ENCODE assay signal across 8 cellular contexts in genomic region chr3:185175370-185175987, GRCh38. TPM values are rescaled to one million over a fixed set of nuclear protein-coding genes. Genes with fewer than 3 reads are reported as not detected.
A peak's percentile ranks its signal among the peaks of the same experiment; 100 is the strongest.
DNase-seq lines count a peak whose midpoint lies in the region; ATAC-seq and TF ChIP-seq lines count a peak whose summit lies in the region.

No MANE protein-coding gene starts in this region.

- WGBS in thyroid gland, 2 donors = 52 to 59% methylated on average over 15 of the region's 15 CpGs

- H3K27me3 ChIP-seq in HAP-1 (ENCODE audit: low read depth) = 0 out of 2 replicates have a peak, but pooled peaks cover 5% of the 10 kb centered on the region
- no peaks in the 10 kb centered on the region for H3K27me3 ChIP-seq in naive thymus-derived CD4-positive, alpha-beta T cell (ENCODE audit: control insufficient read depth in 2 of 2, insufficient read depth in 2 of 2, low read length in 2 of 2)
- no peaks in the 10 kb centered on the region for H3K27me3 ChIP-seq in thyroid gland
- H3K27me3 ChIP-seq in effector memory CD4-positive, alpha-beta T cell (replicated peaks; ENCODE audit: control insufficient read depth, insufficient read depth, low read length, poor library complexity, severe bottlenecking) = no peaks in the 10 kb centered on the region

- DNase-seq in GF-D8 (lab: John Stamatoyannopoulos, UW) = peak; percentile 80
- peak; percentile 12 to 54 for DNase-seq in HAP-1 (ENCODE audit: low spot score in 2 of 2)
- peak; percentile 89 for DNase-seq in NCI-H510A treated with DMSO at 0.1 percent for 48 hours (lab: John Stamatoyannopoulos, UW)
- DNase-seq in epidermal melanocyte (ENCODE audit: insufficient read length, low spot score) = peak; percentile 63
- DNase-seq in naive thymus-derived CD4-positive, alpha-beta T cell = no peak
- no peak for DNase-seq in thyroid gland
- no peak for DNase-seq in effector memory CD4-positive, alpha-beta T cell
- no peak for DNase-seq in activated gamma-delta T cell treated with Interleukin-2 at 50 U/mL for 16 hours

- H3K4me1 ChIP-seq in HAP-1 = peaks cover 14% of the 10 kb centered on the region
- H3K4me1 ChIP-seq in naive thymus-derived CD4-positive, alpha-beta T cell (ENCODE audit: control insufficient read depth in 2 of 2, insufficient read depth in 2 of 2, low read length in 2 of 2) = no peaks in the 10 kb centered on the region
- H3K4me1 ChIP-seq in thyroid gland = no peaks in the 10 kb centered on the region
- H3K4me1 ChIP-seq in effector memory CD4-positive, alpha-beta T cell (ENCODE audit: control insufficient read depth, insufficient read depth, low read length, poor library complexity, severe bottlenecking) = no peaks in the 10 kb centered on the region

- in situ Hi-C loops in HAP-1 (cut with MboI; ENCODE audit: low sequenced_read_pairs) = no loop called here

- H3K9me3 ChIP-seq in HAP-1 (no peaks in the 10 kb centered on the region), thyroid gland (no peaks in the 10 kb centered on the region)
- H3K9me3 ChIP-seq in naive thymus-derived CD4-positive, alpha-beta T cell (ENCODE audit: control insufficient read depth in 2 of 3, low read length in 3 of 3) = no peaks in the 10 kb centered on the region
- H3K9me3 ChIP-seq in effector memory CD4-positive, alpha-beta T cell (ENCODE audit: control insufficient read depth, low read length) = no peaks in the 10 kb centered on the region

- H3K27ac Mint-ChIP-seq in naive thymus-derived CD4-positive, alpha-beta T cell = no peak overlapping the region

- ATAC-seq in naive thymus-derived CD4-positive, alpha-beta T cell = peak; percentile 64

- no peak overlapping the region for H3K4me3 Mint-ChIP-seq in naive thymus-derived CD4-positive, alpha-beta T cell

- no peak overlapping the region for H3K27ac ChIP-seq in naive thymus-derived CD4-positive, alpha-beta T cell (ENCODE audit: low read depth, low read length)
- no peak overlapping the region for H3K27ac ChIP-seq in thyroid gland
- H3K27ac ChIP-seq in effector memory CD4-positive, alpha-beta T cell (ENCODE audit: insufficient read depth, low read length, poor library complexity, severe bottlenecking) = no peak overlapping the region

- POLR2A ChIA-PET in naive thymus-derived CD4-positive, alpha-beta T cell (lab: Charles Lee) = no interaction called here

- no peak for TF ChIP-seq POLR2A in thyroid gland (IDR thresholded peaks at IDR 0.05)

- peaks cover 0 to 4% (median 0%) of the 10 kb centered on the region in 7 donors for H3K4me1 Mint-ChIP-seq in naive thymus-derived CD4-positive, alpha-beta T cell

- no peaks in the 10 kb centered on the region for H3K9me3 Mint-ChIP-seq in naive thymus-derived CD4-positive, alpha-beta T cell

- no peak overlapping the region for H3K4me3 ChIP-seq in HAP-1
- no peak overlapping the region for H3K4me3 ChIP-seq in naive thymus-derived CD4-positive, alpha-beta T cell (ENCODE audit: low read length)
- no peak overlapping the region for H3K4me3 ChIP-seq in thyroid gland (replicated peaks in 1 of 3)
- no peak overlapping the region for H3K4me3 ChIP-seq in effector memory CD4-positive, alpha-beta T cell (ENCODE audit: insufficient read depth, low read depth, low read length, poor library complexity, severe bottlenecking)

- TF ChIP-seq CTCF in thyroid gland (IDR thresholded peaks at IDR 0.05) = no peak

- CTCF ChIA-PET in naive thymus-derived CD4-positive, alpha-beta T cell (lab: Charles Lee) = interaction anchor here (1.0 to 1.2 kb wide), 2 partner anchors 615 to 804 kb away, joined by 3 to 4 read pairs; no protein-coding TSS in a partner anchor

- no peaks in the 10 kb centered on the region for H3K36me3 Mint-ChIP-seq in naive thymus-derived CD4-positive, alpha-beta T cell

- peaks cover 0 to 9% (median 6%) of the 10 kb centered on the region in 5 donors for H3K27me3 Mint-ChIP-seq in naive thymus-derived CD4-positive, alpha-beta T cell

- intact Hi-C loops in naive thymus-derived CD4-positive, alpha-beta T cell (cut with micrococcal nuclease) = no loop called here
- intact Hi-C loops in thyroid gland (cut with DNase I) = loop anchor here (5.0 kb wide), 1 partner anchor 303 kb away; no protein-coding TSS in a partner anchor

- H3K36me3 ChIP-seq in HAP-1 (replicated peaks) (no peaks in the 10 kb centered on the region), thyroid gland (no peaks in the 10 kb centered on the region)
- no peaks in the 10 kb centered on the region for H3K36me3 ChIP-seq in naive thymus-derived CD4-positive, alpha-beta T cell (ENCODE audit: control insufficient read depth in 2 of 3, insufficient read depth in 3 of 3, low read length in 3 of 3)
- no peaks in the 10 kb centered on the region for H3K36me3 ChIP-seq in effector memory CD4-positive, alpha-beta T cell (ENCODE audit: control insufficient read depth, insufficient read depth, low read length)

RNA-seq across cellular contexts. Expression of gene C3orf70, which starts 22.6 kb away (rescaled TPM):
- under 1 TPM in 1 of 5 experiments, not detected in 4; 0.05 TPM for total RNA-seq in naive thymus-derived CD4-positive, alpha-beta T cell
- not detected for polyA plus RNA-seq in naive thymus-derived CD4-positive, alpha-beta T cell
- total RNA-seq in thyroid gland = 1 to 10 TPM; 1.6 to 3.0 (median 2.1) TPM

Comparison
In these comparisons a context has a peak if more than half of its experiments do, and no peak if none do; other contexts are left out.
1. DNase-seq: peak in GF-D8 (single experiment), HAP-1 (2 of 2), NCI-H510A treated with DMSO at 0.1 percent for 48 hours (single experiment) and epidermal melanocyte (single experiment); none in naive thymus-derived CD4-positive, alpha-beta T cell (0 of 9), thyroid gland (0 of 2), effector memory CD4-positive, alpha-beta T cell (0 of 3) and activated gamma-delta T cell treated with Interleukin-2 at 50 U/mL for 16 hours (single experiment).